In the genomic region with DNA sequence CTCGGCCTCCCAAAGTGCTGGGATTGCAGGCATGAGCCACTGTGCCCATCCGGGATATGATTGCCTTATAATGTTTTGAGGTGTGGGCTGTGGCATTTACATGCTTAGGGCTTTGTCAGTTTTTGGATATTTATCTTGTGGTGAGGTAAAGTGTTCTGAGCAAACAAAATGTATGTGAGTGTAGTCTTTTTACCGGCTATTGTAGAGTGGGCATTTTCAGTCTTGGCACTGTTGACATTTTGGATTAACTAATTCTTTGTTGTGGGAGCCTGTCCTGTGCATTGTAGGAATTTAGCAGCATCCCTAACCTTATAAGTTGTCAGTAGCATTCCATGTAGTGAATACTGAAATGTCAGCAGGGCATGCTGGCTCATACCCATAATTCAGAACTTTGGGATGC, we compare ENCODE assay signal across 32 cellular contexts.
"Had no signal": no experiment of that assay in that cellular context is flagged by ENCODE, and none has a peak within 500 bp of the region (broad histone marks: within the 10 kb centered on the region; RNA-seq: fewer than 3 reads in every experiment).

No MANE protein-coding gene starts in this region.

- H3K27ac Mint-ChIP-seq: activated B cell treated with CpG ODN at 0.5 μM for 24 hours; activated naive CD8-positive, alpha-beta T cell treated with anti-CD3 and anti-CD28 coated beads, Interleukin-2, amount 10 ng/mL, durations not matched to agents 7 days and 5 days; activated T-helper 2 cell treated with anti-CD3 and anti-CD28 coated beads, Interferon-gamma antibody, Interleukin-2, Interleukin-4, amounts not matched to agents 10 μg/mL and 5 μg/mL and 100 μg/mL, durations not matched to agents 14 hours and 24 hours and 36 hours; brain; T-helper 1 cell treated with Interleukin-12 subunit alpha and Interleukin-12 subunit beta and Interleukin-4 antibody, amounts not matched to agents 30 μg/mL and 1 μg/mL, for 36 hours; T-helper 2 cell treated with Interferon-gamma antibody and Interleukin-4, amounts not matched to agents 5 μg/mL and 100 μg/mL, for 36 hours had no signal

- H3K9me3 Mint-ChIP-seq: activated B cell treated with CpG ODN at 0.5 μM for 24 hours; activated CD8-positive, alpha-beta T cell treated with anti-CD3 and anti-CD28 coated beads for 36 hours; activated naive CD8-positive, alpha-beta T cell treated with anti-CD3 and anti-CD28 coated beads, Interleukin-2, amount 10 ng/mL, durations not matched to agents 7 days and 5 days; activated T-cell treated with anti-CD3 and anti-CD28 coated beads, Interleukin-2, amount 50 U/mL, for 4 hours; activated T-helper 2 cell treated with anti-CD3 and anti-CD28 coated beads, Interferon-gamma antibody, Interleukin-2, Interleukin-4, amounts not matched to agents 10 μg/mL and 5 μg/mL and 100 μg/mL, durations not matched to agents 14 hours and 24 hours and 36 hours; brain; T-cell; T-helper 1 cell treated with Interleukin-12 subunit alpha and Interleukin-12 subunit beta and Interleukin-4 antibody, amounts not matched to agents 30 μg/mL and 1 μg/mL, for 36 hours; T-helper 2 cell treated with Interferon-gamma antibody and Interleukin-4, amounts not matched to agents 5 μg/mL and 100 μg/mL, for 36 hours had no signal

- H3K4me1 Mint-ChIP-seq: activated B cell treated with CpG ODN at 0.5 μM for 24 hours had no signal

- ATAC-seq: activated CD4-positive, CD25-positive, alpha-beta regulatory T cell treated with anti-CD3 and anti-CD28 coated beads, Interleukin-2, amount 50 U/mL, for 24 hours; activated CD8-positive, alpha-beta T cell treated with anti-CD3 and anti-CD28 coated beads for 36 hours; activated T-cell treated with anti-CD3 and anti-CD28 coated beads, Interleukin-2, amount 50 U/mL, for 4 hours; foreskin keratinocyte; gastrocnemius medialis; heart left ventricle; T-cell had no signal

- H3K27me3 Mint-ChIP-seq: activated B cell treated with CpG ODN at 0.5 μM for 24 hours; activated CD8-positive, alpha-beta T cell treated with anti-CD3 and anti-CD28 coated beads for 36 hours; activated naive CD8-positive, alpha-beta T cell treated with anti-CD3 and anti-CD28 coated beads, Interleukin-2, amount 10 ng/mL, durations not matched to agents 7 days and 5 days; brain; T-cell had no signal

- H3K9me3 ChIP-seq: ascending aorta, breast epithelium, colonic mucosa, esophagus muscularis mucosa, gastrocnemius medialis, heart left ventricle had no signal

- H3K27ac ChIP-seq: ascending aorta, breast epithelium, cardiac muscle cell, colonic mucosa, esophagus muscularis mucosa, foreskin keratinocyte, gastrocnemius medialis, heart left ventricle, WERI-Rb-1 had no signal

- DNase-seq: activated B cell treated with CpG ODN at 0.5 μM for 24 hours; activated CD4-positive, alpha-beta T cell treated with anti-CD3 and anti-CD28 coated beads for 48 hours; activated CD4-positive, alpha-beta T cell treated with anti-CD3 and anti-CD28 coated beads, Interleukin-2, amount 50 U/mL, for 1 hour; activated CD4-positive, alpha-beta T cell treated with anti-CD3 and anti-CD28 coated beads, Interleukin-2, amount 50 U/mL, for 48 hours; activated CD8-positive, alpha-beta memory T cell treated with anti-CD3 and anti-CD28 coated beads for 24 hours; activated CD8-positive, alpha-beta T cell treated with anti-CD3 and anti-CD28 coated beads for 36 hours; activated effector memory CD4-positive, alpha-beta T cell treated with anti-CD3 and anti-CD28 coated beads, Interleukin-2, amount 50 U/mL, for 16 hours; activated naive CD4-positive, alpha-beta T cell treated with anti-CD3 and anti-CD28 coated beads, Interleukin-2, amount 50 U/mL, for 16 hours; activated naive CD8-positive, alpha-beta T cell treated with anti-CD3 and anti-CD28 coated beads, Interleukin-2, amount 10 ng/mL, durations not matched to agents 7 days and 5 days; activated T-cell treated with anti-CD3 and anti-CD28 coated beads, Interleukin-2, amount 50 U/mL, for 4 hours; central memory CD4-positive, alpha-beta T cell; cerebellar nuclear complex; colonic mucosa; effector CD8-positive, alpha-beta T cell; erythroblast; foreskin keratinocyte; gastrocnemius medialis; glutamatergic neuron; heart left ventricle; SW 1271; T-cell; T1000; WERI-Rb-1 had no signal

- H3K27me3 ChIP-seq: ascending aorta, breast epithelium, cardiac muscle cell, colonic mucosa, esophagus muscularis mucosa, foreskin keratinocyte, gastrocnemius medialis, heart left ventricle had no signal

- H3K4me3 ChIP-seq: ascending aorta, breast epithelium, cardiac muscle cell, colonic mucosa, esophagus muscularis mucosa, gastrocnemius medialis, heart left ventricle had no signal

- H3K4me3 Mint-ChIP-seq: activated B cell treated with CpG ODN at 0.5 μM for 24 hours; activated CD8-positive, alpha-beta T cell treated with anti-CD3 and anti-CD28 coated beads for 36 hours; activated naive CD8-positive, alpha-beta T cell treated with anti-CD3 and anti-CD28 coated beads, Interleukin-2, amount 10 ng/mL, durations not matched to agents 7 days and 5 days; activated T-cell treated with anti-CD3 and anti-CD28 coated beads, Interleukin-2, amount 50 U/mL, for 4 hours; brain; T-cell; T-helper 1 cell treated with Interleukin-12 subunit alpha and Interleukin-12 subunit beta and Interleukin-4 antibody, amounts not matched to agents 30 μg/mL and 1 μg/mL, for 36 hours; T-helper 2 cell treated with Interferon-gamma antibody and Interleukin-4, amounts not matched to agents 5 μg/mL and 100 μg/mL, for 36 hours had no signal

- H3K4me1 ChIP-seq: ascending aorta, breast epithelium, colonic mucosa, foreskin keratinocyte had no signal
